ENCODE assay signal across 1 cellular context in the genomic region with DNA sequence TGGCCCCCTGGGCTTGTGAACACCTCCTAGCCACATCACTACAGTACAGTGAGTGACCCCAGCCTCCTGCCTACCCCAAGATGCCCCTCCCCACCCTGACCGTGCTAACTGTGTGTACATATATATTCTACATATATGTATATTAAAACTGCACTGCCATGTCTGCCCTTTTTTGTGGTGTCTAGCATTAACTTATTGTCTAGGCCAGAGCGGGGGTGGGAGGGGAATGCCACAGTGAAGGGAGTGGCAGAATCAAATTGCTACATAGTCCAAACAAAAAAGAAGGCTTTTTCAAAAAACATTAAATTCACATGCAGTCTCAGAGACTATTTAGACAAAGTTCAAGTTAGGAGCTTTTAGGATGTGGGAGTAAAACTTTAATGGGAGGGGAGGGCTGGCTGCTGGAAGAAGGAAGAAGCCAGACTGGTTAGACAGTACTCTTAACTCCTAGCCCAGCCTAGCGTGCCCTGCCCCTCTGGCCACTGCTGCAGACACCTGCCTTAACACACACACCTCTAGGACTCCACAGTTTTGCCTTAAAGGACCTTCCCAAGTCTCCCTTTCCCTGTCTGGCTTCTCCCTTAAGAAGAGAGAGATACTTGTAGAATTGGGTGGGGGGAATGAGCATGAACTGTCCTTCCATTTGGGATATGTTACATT.
A peak's percentile ranks its signal among the peaks of the same experiment; 100 is the strongest.
TF ChIP-seq lines count a peak whose summit lies in the region.

No MANE protein-coding gene starts in this region.

TF ChIP-seq in K562, 482 proteins besides CTCF, POLR2A, EP300 and RAD21:
- TF ChIP-seq BRD4 (IDR thresholded peaks at IDR 0.05) (no peak), POLR2AphosphoS5 (IDR thresholded peaks at IDR 0.05; ENCODE audit: control insufficient read depth, insufficient read depth, low read depth, low read length) (0 out of 2 replicates have a peak, but pooled peaks have one; percentile 10)
